32 cellular contexts compared by ENCODE assay signal in genomic region chr11:114010931-114011330, GRCh38. TPM values are rescaled to one million over a fixed set of nuclear protein-coding genes. Genes with fewer than 3 reads are reported as not detected.
"Had no signal": no experiment of that assay in that cellular context is flagged by ENCODE, and none has a peak within 500 bp of the region (broad histone marks: within the 10 kb centered on the region; RNA-seq: fewer than 3 reads in every experiment).

No MANE protein-coding gene starts in this region.

- FAIRE-seq: endometrium, islet of Langerhans, keratinocyte had no signal

- H3K9me3 ChIP-seq: colonic mucosa, esophagus squamous epithelium, gastrocnemius medialis, heart right ventricle, left lung, lower lobe of right lung, mucosa of descending colon had no signal

- H3K27ac ChIP-seq: colonic mucosa, epithelial cell of prostate, esophagus squamous epithelium, gastrocnemius medialis, heart right ventricle, left lung, lower lobe of right lung had no signal

- H3K36me3 ChIP-seq: colonic mucosa, esophagus squamous epithelium, gastrocnemius medialis, heart right ventricle, left lung, lower lobe of right lung had no signal

- H3K27me3 ChIP-seq: colonic mucosa, gastrocnemius medialis had no signal

- H3K4me1 ChIP-seq: colonic mucosa, esophagus squamous epithelium, gastrocnemius medialis, heart right ventricle, left lung, lower lobe of right lung had no signal

- H3K4me3 ChIP-seq: colonic mucosa, esophagus squamous epithelium, gastrocnemius medialis, heart right ventricle, left lung, lower lobe of right lung, mucosa of descending colon had no signal

- H3K9me3 Mint-ChIP-seq: dendritic cell treated with granulocyte-macrophage colony-stimulating factor and Interleukin-4, amounts not matched to agents 40 ng/mL and 50 ng/mL, for 4 days; effector memory CD8-positive, alpha-beta T cell; endodermal cell; mesothelial cell of epicardium had no signal

- H3K4me3 Mint-ChIP-seq: dendritic cell treated with granulocyte-macrophage colony-stimulating factor and Interleukin-4, amounts not matched to agents 40 ng/mL and 50 ng/mL, for 4 days; effector memory CD8-positive, alpha-beta T cell; endodermal cell; mesothelial cell of epicardium had no signal

- H3K27ac Mint-ChIP-seq: dendritic cell treated with granulocyte-macrophage colony-stimulating factor and Interleukin-4, amounts not matched to agents 40 ng/mL and 50 ng/mL, for 4 days; effector memory CD8-positive, alpha-beta T cell; endodermal cell; mesothelial cell of epicardium had no signal

- H3K4me1 Mint-ChIP-seq: endodermal cell, mesothelial cell of epicardium had no signal

- H3K36me3 Mint-ChIP-seq: mesothelial cell of epicardium had no signal

- ATAC-seq: effector memory CD8-positive, alpha-beta T cell; esophagus mucosa; gastrocnemius medialis; heart right ventricle; left cardiac atrium; left lung; left ventricle myocardium superior; lower lobe of right lung had no signal

- DNase-seq: colonic mucosa; cortex of kidney; effector CD8-positive, alpha-beta T cell; effector memory CD8-positive, alpha-beta T cell; endodermal cell; erythroblast; esophagus squamous epithelium; foreskin fibroblast; foreskin melanocyte; gastrocnemius medialis; glutamatergic neuron; head of caudate nucleus; heart right ventricle; hippocampal formation; left cardiac atrium; left lung; left ventricle myocardium superior; lower lobe of right lung; mesenchymal stem cell had no signal

RNA-seq across cellular contexts. Expression of gene HTR3A, which starts 36.0 kb away (rescaled TPM):
- total RNA-seq: dermis microvascular lymphatic vessel endothelial cell, esophagus mucosa, esophagus squamous epithelium, gastrocnemius medialis, glomerular endothelial cell, left ventricle myocardium superior, lower lobe of right lung, lung microvascular endothelial cell, mesenteric fat pad, mesothelial cell of epicardium, myocyte had no signal
- polyA plus RNA-seq: keratinocyte had no signal

RNA-seq across cellular contexts. Expression of gene ZBTB16, which starts 48.6 kb away (rescaled TPM):
- total RNA-seq: mesothelial cell of epicardium had no signal
